17 cellular contexts compared by ENCODE assay signal in the genomic region with DNA sequence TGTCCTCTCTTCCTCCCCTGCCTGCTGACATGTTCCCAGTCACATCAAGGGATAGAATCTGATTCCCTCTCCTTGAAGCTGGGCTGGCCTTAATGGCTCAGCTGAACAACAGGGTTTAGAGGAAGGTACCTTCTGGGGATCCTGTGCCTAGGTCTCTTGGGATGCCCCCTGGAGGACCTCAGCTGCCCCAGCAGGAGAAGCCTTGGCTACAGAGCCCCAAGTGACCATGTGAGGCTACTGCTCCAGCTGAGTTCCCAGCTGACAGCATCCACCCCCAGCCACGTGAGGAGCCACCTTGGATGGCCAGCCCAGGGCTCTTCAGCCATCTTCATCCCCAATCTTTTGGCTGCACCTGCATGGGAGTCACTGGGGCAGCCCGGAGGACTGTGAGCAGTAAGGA.
"Had no signal": no experiment of that assay in that cellular context is flagged by ENCODE, and none has a peak within 500 bp of the region (broad histone marks: within the 10 kb centered on the region; RNA-seq: fewer than 3 reads in every experiment).

No MANE protein-coding gene starts in this region.

- DNase-seq: cortex of kidney; dorsolateral prefrontal cortex; effector CD8-positive, alpha-beta T cell; heart left ventricle; hippocampal formation; kidney glomerular epithelial cell; naive thymus-derived CD4-positive, alpha-beta T cell; nephron progenitor cell; sigmoid colon; stimulated activated CD4-positive, alpha-beta T cell treated with anti-CD3 and anti-CD28 coated beads, Interleukin-12 subunit alpha, Interleukin-12 subunit beta, amount 100 ng/mL, for 4 hours; stimulated activated naive CD4-positive, alpha-beta T cell treated with Interleukin-2 at 50 U/mL for 16 hours; thyroid gland; uterus had no signal

- H3K9me3 ChIP-seq: heart left ventricle, neutrophil, right atrium auricular region, sigmoid colon, thyroid gland, uterus had no signal

- H3K4me3 ChIP-seq: dorsolateral prefrontal cortex, heart left ventricle, right atrium auricular region, sigmoid colon, skin epidermis, thyroid gland, uterus had no signal

- H3K27me3 ChIP-seq: neutrophil, right atrium auricular region, thyroid gland, uterus had no signal

- H3K27ac ChIP-seq: dorsolateral prefrontal cortex, heart left ventricle, neutrophil, right atrium auricular region, sigmoid colon, skin epidermis, thyroid gland, uterus had no signal

- H3K36me3 Mint-ChIP-seq: naive thymus-derived CD4-positive, alpha-beta T cell; type B pancreatic cell had no signal

- H3K27ac Mint-ChIP-seq: naive thymus-derived CD4-positive, alpha-beta T cell; nephron progenitor cell; type B pancreatic cell had no signal

- H3K9me3 Mint-ChIP-seq: naive thymus-derived CD4-positive, alpha-beta T cell; nephron progenitor cell; type B pancreatic cell had no signal

- H3K4me3 Mint-ChIP-seq: naive thymus-derived CD4-positive, alpha-beta T cell; nephron progenitor cell; type B pancreatic cell had no signal

- H3K36me3 ChIP-seq: heart left ventricle, neutrophil, right atrium auricular region, sigmoid colon, thyroid gland, uterus had no signal

- H3K4me1 ChIP-seq: heart left ventricle, right atrium auricular region, sigmoid colon, thyroid gland, uterus had no signal
